2 cellular contexts compared by ENCODE assay signal in the genomic region with DNA sequence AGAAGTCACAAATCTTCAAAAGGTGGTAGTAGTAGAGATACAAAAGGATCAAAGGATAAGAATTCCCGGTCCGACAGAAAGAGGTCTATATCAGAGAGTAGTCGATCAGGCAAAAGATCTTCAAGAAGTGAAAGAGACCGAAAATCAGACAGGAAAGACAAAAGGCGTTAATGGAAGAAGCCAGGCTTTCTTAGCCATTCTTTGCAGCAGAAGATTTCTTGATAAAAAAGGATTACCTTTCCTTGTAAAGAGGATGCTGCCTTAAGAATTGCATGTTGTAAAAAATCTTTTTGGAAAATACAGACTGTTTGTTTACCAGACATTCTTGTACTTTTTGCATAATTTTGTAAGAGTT.
A peak's percentile ranks its signal among the peaks of the same experiment; 100 is the strongest.
TF ChIP-seq lines count a peak whose summit lies in the region.

No MANE protein-coding gene starts in this region.

TF ChIP-seq in HCT116, 20 proteins besides CTCF, POLR2A, EP300 and RAD21:
- no peak for TF ChIP-seq FOSL1 (IDR thresholded peaks at IDR 0.05; ENCODE audit: low read depth)
- TF ChIP-seq ZNF274 (IDR thresholded peaks at IDR 0.05; ENCODE audit: low read depth, low read length) = no peak
- no peak for TF ChIP-seq EZH2 (IDR thresholded peaks at IDR 0.05)
- TF ChIP-seq CEBPB (IDR thresholded peaks at IDR 0.05; ENCODE audit: low read depth) = no peak
- no peak for TF ChIP-seq ZFX (IDR thresholded peaks at IDR 0.05)
- TF ChIP-seq, protein P1, sequence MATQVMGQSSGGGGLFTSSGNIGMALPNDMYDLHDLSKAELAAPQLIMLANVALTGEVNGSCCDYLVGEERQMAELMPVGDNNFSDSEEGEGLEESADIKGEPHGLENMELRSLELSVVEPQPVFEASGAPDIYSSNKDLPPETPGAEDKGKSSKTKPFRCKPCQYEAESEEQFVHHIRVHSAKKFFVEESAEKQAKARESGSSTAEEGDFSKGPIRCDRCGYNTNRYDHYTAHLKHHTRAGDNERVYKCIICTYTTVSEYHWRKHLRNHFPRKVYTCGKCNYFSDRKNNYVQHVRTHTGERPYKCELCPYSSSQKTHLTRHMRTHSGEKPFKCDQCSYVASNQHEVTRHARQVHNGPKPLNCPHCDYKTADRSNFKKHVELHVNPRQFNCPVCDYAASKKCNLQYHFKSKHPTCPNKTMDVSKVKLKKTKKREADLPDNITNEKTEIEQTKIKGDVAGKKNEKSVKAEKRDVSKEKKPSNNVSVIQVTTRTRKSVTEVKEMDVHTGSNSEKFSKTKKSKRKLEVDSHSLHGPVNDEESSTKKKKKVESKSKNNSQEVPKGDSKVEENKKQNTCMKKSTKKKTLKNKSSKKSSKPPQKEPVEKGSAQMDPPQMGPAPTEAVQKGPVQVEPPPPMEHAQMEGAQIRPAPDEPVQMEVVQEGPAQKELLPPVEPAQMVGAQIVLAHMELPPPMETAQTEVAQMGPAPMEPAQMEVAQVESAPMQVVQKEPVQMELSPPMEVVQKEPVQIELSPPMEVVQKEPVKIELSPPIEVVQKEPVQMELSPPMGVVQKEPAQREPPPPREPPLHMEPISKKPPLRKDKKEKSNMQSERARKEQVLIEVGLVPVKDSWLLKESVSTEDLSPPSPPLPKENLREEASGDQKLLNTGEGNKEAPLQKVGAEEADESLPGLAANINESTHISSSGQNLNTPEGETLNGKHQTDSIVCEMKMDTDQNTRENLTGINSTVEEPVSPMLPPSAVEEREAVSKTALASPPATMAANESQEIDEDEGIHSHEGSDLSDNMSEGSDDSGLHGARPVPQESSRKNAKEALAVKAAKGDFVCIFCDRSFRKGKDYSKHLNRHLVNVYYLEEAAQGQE (IDR thresholded peaks at IDR 0.05; ENCODE audit: low read depth) = no peak
- TF ChIP-seq SP1 (IDR thresholded peaks at IDR 0.05; ENCODE audit: low read depth) = no peak
- no peak for TF ChIP-seq EGR1 (IDR thresholded peaks at IDR 0.05; ENCODE audit: low read depth)
- no peak for TF ChIP-seq CBX3 (IDR thresholded peaks at IDR 0.05; ENCODE audit: low read depth)
- no peak for TF ChIP-seq SRF (IDR thresholded peaks at IDR 0.05; ENCODE audit: low read depth)
- TF ChIP-seq SIN3A (IDR thresholded peaks at IDR 0.05; ENCODE audit: low read depth) = no peak
- TF ChIP-seq, protein P2, sequence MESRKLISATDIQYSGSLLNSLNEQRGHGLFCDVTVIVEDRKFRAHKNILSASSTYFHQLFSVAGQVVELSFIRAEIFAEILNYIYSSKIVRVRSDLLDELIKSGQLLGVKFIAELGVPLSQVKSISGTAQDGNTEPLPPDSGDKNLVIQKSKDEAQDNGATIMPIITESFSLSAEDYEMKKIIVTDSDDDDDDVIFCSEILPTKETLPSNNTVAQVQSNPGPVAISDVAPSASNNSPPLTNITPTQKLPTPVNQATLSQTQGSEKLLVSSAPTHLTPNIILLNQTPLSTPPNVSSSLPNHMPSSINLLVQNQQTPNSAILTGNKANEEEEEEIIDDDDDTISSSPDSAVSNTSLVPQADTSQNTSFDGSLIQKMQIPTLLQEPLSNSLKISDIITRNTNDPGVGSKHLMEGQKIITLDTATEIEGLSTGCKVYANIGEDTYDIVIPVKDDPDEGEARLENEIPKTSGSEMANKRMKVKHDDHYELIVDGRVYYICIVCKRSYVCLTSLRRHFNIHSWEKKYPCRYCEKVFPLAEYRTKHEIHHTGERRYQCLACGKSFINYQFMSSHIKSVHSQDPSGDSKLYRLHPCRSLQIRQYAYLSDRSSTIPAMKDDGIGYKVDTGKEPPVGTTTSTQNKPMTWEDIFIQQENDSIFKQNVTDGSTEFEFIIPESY (IDR thresholded peaks at IDR 0.05; ENCODE audit: extremely low read depth, insufficient replicate concordance, low read length) = no peak
- TF ChIP-seq JUND (IDR thresholded peaks at IDR 0.05) = no peak
- TF ChIP-seq, protein P3, sequence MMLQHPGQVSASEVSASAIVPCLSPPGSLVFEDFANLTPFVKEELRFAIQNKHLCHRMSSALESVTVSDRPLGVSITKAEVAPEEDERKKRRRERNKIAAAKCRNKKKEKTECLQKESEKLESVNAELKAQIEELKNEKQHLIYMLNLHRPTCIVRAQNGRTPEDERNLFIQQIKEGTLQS (IDR thresholded peaks at IDR 0.05) = no peak
- no peak for TF ChIP-seq TCF7L2 (IDR thresholded peaks at IDR 0.05; ENCODE audit: borderline replicate concordance, extremely low read depth, insufficient read depth, insufficient read length)
- TF ChIP-seq ELF1 (IDR thresholded peaks at IDR 0.05; ENCODE audit: borderline replicate concordance, low read depth) = no peak

TF ChIP-seq in K562, 482 proteins besides CTCF, POLR2A, EP300 and RAD21:
- TF ChIP-seq PRMT5 (CRISPR knock-in tag; IDR thresholded peaks at IDR 0.05) = no peak
- no peak for TF ChIP-seq TFAM (CRISPR knock-in tag; conservative IDR thresholded peaks at IDR 0.05)
- peak; percentile 47 for TF ChIP-seq RBFOX2 (IDR thresholded peaks at IDR 0.05; ENCODE audit: low read depth, low read length)
- peak; percentile 24; the same call in 1 of the 2 replicates for TF ChIP-seq SUPT5H (IDR thresholded peaks at IDR 0.05)
- peak; percentile 11 for TF ChIP-seq POLR2B (IDR thresholded peaks at IDR 0.05; ENCODE audit: low read depth, partially characterized antibody)
